1 cellular context compared by ENCODE assay signal in the genomic region with DNA sequence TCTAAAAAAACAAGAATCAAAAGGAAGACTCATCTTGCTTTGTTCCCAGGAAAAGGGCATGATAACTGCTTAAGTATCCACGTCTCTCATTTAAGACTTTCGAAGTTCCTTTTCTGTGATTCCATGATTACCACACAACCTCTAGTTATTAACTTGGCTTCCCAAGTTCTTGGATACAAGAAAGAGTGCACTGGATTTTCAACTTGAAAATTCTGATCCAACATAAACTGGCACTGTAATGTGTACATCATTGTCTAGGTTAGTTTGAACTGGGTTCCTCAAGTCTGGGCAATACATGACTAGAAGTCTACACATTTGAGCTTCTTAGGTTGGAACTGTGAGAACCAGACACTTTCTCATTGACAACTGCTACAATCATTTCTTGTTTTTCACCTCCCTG.
TF ChIP-seq lines count a peak whose summit lies in the region.

No MANE protein-coding gene starts in this region.

TF ChIP-seq in IMR-90, 13 proteins besides CTCF, POLR2A, EP300 and RAD21:
- TF ChIP-seq CHD1 (IDR thresholded peaks at IDR 0.05; ENCODE audit: low read depth, low read length): no peak
- TF ChIP-seq, protein P1, sequence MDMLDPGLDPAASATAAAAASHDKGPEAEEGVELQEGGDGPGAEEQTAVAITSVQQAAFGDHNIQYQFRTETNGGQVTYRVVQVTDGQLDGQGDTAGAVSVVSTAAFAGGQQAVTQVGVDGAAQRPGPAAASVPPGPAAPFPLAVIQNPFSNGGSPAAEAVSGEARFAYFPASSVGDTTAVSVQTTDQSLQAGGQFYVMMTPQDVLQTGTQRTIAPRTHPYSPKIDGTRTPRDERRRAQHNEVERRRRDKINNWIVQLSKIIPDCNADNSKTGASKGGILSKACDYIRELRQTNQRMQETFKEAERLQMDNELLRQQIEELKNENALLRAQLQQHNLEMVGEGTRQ (IDR thresholded peaks at IDR 0.05; ENCODE audit: low read depth, low read length): no peak
- TF ChIP-seq, protein P2, sequence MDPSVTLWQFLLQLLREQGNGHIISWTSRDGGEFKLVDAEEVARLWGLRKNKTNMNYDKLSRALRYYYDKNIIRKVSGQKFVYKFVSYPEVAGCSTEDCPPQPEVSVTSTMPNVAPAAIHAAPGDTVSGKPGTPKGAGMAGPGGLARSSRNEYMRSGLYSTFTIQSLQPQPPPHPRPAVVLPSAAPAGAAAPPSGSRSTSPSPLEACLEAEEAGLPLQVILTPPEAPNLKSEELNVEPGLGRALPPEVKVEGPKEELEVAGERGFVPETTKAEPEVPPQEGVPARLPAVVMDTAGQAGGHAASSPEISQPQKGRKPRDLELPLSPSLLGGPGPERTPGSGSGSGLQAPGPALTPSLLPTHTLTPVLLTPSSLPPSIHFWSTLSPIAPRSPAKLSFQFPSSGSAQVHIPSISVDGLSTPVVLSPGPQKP (IDR thresholded peaks at IDR 0.05; ENCODE audit: borderline replicate concordance, low read depth, low read length): no peak
- TF ChIP-seq BHLHE40 (IDR thresholded peaks at IDR 0.05; ENCODE audit: low read depth, low read length): no peak
- TF ChIP-seq RFX5 (IDR thresholded peaks at IDR 0.05; ENCODE audit: low read depth, low read length): no peak
